In the genomic region with DNA sequence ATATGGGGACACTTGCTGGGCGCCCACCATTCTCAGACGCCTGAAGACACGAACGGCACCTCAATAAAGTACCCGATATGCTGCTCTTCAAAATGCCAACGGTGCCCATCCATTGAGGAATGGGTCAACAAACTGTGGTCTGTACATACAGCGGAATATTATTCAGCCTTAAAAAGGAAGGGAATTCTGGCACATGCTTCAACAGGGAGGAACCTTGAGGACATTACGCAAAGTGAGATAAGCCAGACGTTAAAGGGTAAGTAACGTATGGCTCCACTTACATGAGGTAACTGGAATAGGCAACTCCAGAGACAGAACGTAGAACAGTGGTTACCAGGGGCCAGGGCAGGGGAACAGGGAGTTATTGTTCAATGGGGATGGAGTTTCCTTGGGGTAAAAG, we compare ENCODE assay signal across 23 cellular contexts. TPM values are rescaled to one million over a fixed set of nuclear protein-coding genes. Genes with fewer than 3 reads are reported as not detected.
DNase-seq lines count a peak whose midpoint lies in the region; ATAC-seq and TF ChIP-seq lines count a peak whose summit lies in the region.
"Had no signal": no experiment of that assay in that cellular context is flagged by ENCODE, and none has a peak within 500 bp of the region (broad histone marks: within the 10 kb centered on the region; RNA-seq: fewer than 3 reads in every experiment).

No MANE protein-coding gene starts in this region.

- intact Hi-C loops in CD14-positive monocyte (cut with micrococcal nuclease), result no loop called here
- intact Hi-C loops in right lobe of liver (cut with DNase I), result no loop called here

- H3K9me2 ChIP-seq in SU-DHL-6 (replicated peaks; ENCODE audit: insufficient read depth, low read length), result no peaks in the 10 kb centered on the region

- H3K27ac ChIP-seq in HEK293 (ENCODE audit: extremely low read depth, low read depth, low read length), result no peak overlapping the region
- no peak overlapping the region for H3K27ac ChIP-seq in SU-DHL-6 (ENCODE audit: low read depth, low read length)
- H3K27ac ChIP-seq in right lobe of liver, result no peak overlapping the region
- H3K27ac ChIP-seq: A549, C4-2B, KMS-11, SK-N-MC had no signal

- 82% methylated on average over 11 of the region's 11 CpGs for WGBS in right lobe of liver (ENCODE audit: insufficient coverage, low coverage, low lambda C conversion rate, missing lambda C conversion rate)

- no peaks in the 10 kb centered on the region for H3K79me2 ChIP-seq in SU-DHL-6 (ENCODE audit: insufficient read depth, low read length)

- H3K4me3 Mint-ChIP-seq in CD14-positive monocyte (no peak overlapping the region), mesothelial cell of epicardium (no peak overlapping the region)
- H3K4me3 Mint-ChIP-seq: CD8-positive, alpha-beta memory T cell; GM23338; H9; HFFc6; T-helper 17 cell had no signal

- TF ChIP-seq CTCF in CD14-positive monocyte (IDR thresholded peaks at IDR 0.05) (no peak), HEK293 (tag by site-specific recombination; IDR thresholded peaks at IDR 0.05) (no peak), SU-DHL-6 (IDR thresholded peaks at IDR 0.05; ENCODE audit: insufficient read depth, low read length, poor library complexity, severe bottlenecking) (no peak), mesothelial cell of epicardium (IDR thresholded peaks at IDR 0.05; ENCODE audit: unreplicated experiment) (no peak), right lobe of liver (IDR thresholded peaks at IDR 0.05) (no peak)

- peaks cover 20% of the 10 kb centered on the region for H3F3A ChIP-seq in SU-DHL-6 (ENCODE audit: insufficient read depth)

- DNase-seq in CD14-positive monocyte (ENCODE audit: low spot score) (no peak), mesothelial cell of epicardium (ENCODE audit: low spot score in 2 of 2, unreplicated experiment in 2 of 2) (no peak), right lobe of liver (no peak), NCI-H2081 treated with DMSO at 0.1 percent for 48 hours (lab: John Stamatoyannopoulos, UW) (no peak), COLO829 (ENCODE audit: low spot score) (no peak)
- DNase-seq: AML-193; CD8-positive, alpha-beta memory T cell; DMS53; H9; HFFc6; MV-4-11; NCI-H1105 treated with DMSO at 0.1 percent for 48 hours; NCI-H2029; NCI-H526 treated with DMSO at 0.1 percent for 48 hours; SIG-M5; T-helper 17 cell had no signal

- ATAC-seq in right lobe of liver, result no peak
- ATAC-seq: A549, T-helper 17 cell had no signal

- H3K36me3 Mint-ChIP-seq in CD14-positive monocyte (peaks cover 18 to 25% of the 10 kb centered on the region in 2 donors), mesothelial cell of epicardium (peaks cover 7% of the 10 kb centered on the region)

- H3K4me1 ChIP-seq in HEK293 (ENCODE audit: control insufficient read depth, insufficient read depth, low read length) (no peaks in the 10 kb centered on the region), right lobe of liver (no peaks in the 10 kb centered on the region)
- H3K4me1 ChIP-seq: A549 had no signal

- no peaks in the 10 kb centered on the region for H4K20me1 ChIP-seq in SU-DHL-6 (ENCODE audit: low read depth, low read length)

- POLR2A ChIA-PET in HEK293 (lab: Yijun Ruan, JAX), result no interaction called here

- H3K36me3 ChIP-seq in HEK293 (ENCODE audit: control insufficient read depth in 2 of 2, insufficient read depth in 1 of 2, low read length in 2 of 2) (no peaks in the 10 kb centered on the region), SU-DHL-6 (ENCODE audit: low read length) (no peaks in the 10 kb centered on the region), right lobe of liver (no peaks in the 10 kb centered on the region)

- H3K27me3 Mint-ChIP-seq in CD14-positive monocyte (ENCODE audit: low read depth in 3 of 3) (peaks cover 0 to 6% (median 0%) of the 10 kb centered on the region in 3 donors), mesothelial cell of epicardium (ENCODE audit: low read depth) (no peaks in the 10 kb centered on the region)
- H3K27me3 Mint-ChIP-seq: CD8-positive, alpha-beta memory T cell; T-helper 17 cell had no signal

- H3K27ac Mint-ChIP-seq in CD14-positive monocyte (peak overlapping the region in 6 of 7 donors; percentile 16 to 86 (median 62)), mesothelial cell of epicardium (peak overlapping the region; percentile 94)
- H3K27ac Mint-ChIP-seq: CD8-positive, alpha-beta memory T cell; GM23338; H9; HFFc6; T-helper 17 cell had no signal

- H3K4me3 ChIP-seq in HEK293 (ENCODE audit: low read depth, low read length), result no peak overlapping the region
- no peak overlapping the region for H3K4me3 ChIP-seq in SU-DHL-6 (ENCODE audit: insufficient read depth, low read length, poor library complexity, severe bottlenecking)
- no peak overlapping the region for H3K4me3 ChIP-seq in right lobe of liver
- H3K4me3 ChIP-seq: A549, GM23338, SK-N-MC had no signal

- peaks cover 0 to 1% (median 0%) of the 10 kb centered on the region in 7 donors for H3K9me3 Mint-ChIP-seq in CD14-positive monocyte
- H3K9me3 Mint-ChIP-seq in mesothelial cell of epicardium, result no peaks in the 10 kb centered on the region
- H3K9me3 Mint-ChIP-seq: CD8-positive, alpha-beta memory T cell; GM23338; H9; HFFc6 had no signal

- no peak overlapping the region for H3K9ac ChIP-seq in SU-DHL-6 (ENCODE audit: low read length)
- H3K9ac ChIP-seq: KMS-11 had no signal

- no peak for TF ChIP-seq POLR2A in right lobe of liver (IDR thresholded peaks at IDR 0.05)

- no peaks in the 10 kb centered on the region for H3K27me3 ChIP-seq in SU-DHL-6 (ENCODE audit: low read length)
- H3K27me3 ChIP-seq in right lobe of liver, result no peaks in the 10 kb centered on the region

- CTCF ChIA-PET in HEK293 (lab: Yijun Ruan, JAX), result no interaction called here

- peak overlapping the region; percentile 75 for H3K4me2 ChIP-seq in SU-DHL-6 (ENCODE audit: low read depth, low read length, poor library complexity, severe bottlenecking)
- H3K4me2 ChIP-seq: A549, GM23338, KMS-11 had no signal

- no peaks in the 10 kb centered on the region for H3K9me3 ChIP-seq in HEK293 (ENCODE audit: control insufficient read depth, insufficient read depth, low read depth, low read length)
- no peaks in the 10 kb centered on the region for H3K9me3 ChIP-seq in SU-DHL-6 (ENCODE audit: insufficient read depth, low read length)
- H3K9me3 ChIP-seq in right lobe of liver, result no peaks in the 10 kb centered on the region
- H3K9me3 ChIP-seq: A549 had no signal

- H3K4me1 Mint-ChIP-seq in CD14-positive monocyte (peaks cover 62% of the 10 kb centered on the region), mesothelial cell of epicardium (peaks cover 30% of the 10 kb centered on the region)

- no peak overlapping the region for H2AFZ ChIP-seq in SU-DHL-6 (ENCODE audit: low read depth, low read length, severe bottlenecking)
- H2AFZ ChIP-seq: GM23338 had no signal

TF ChIP-seq in HEK293, 187 proteins besides CTCF, POLR2A, EP300 and RAD21:
- peak; percentile 50 for TF ChIP-seq ZNF146 (tag by site-specific recombination; IDR thresholded peaks at IDR 0.05)
- TF ChIP-seq ZNF514 (tag by site-specific recombination; IDR thresholded peaks at IDR 0.05), result no peak

RNA-seq across cellular contexts. Expression of gene PRDM10, which starts 28.0 kb away (rescaled TPM):
- polyA plus RNA-seq in CD14-positive monocyte, result 1 to 10 TPM in 1 of 2 donors, under 1 TPM in 1; 0.64 to 1.1 TPM
- total RNA-seq in mesothelial cell of epicardium (17.3 to 17.9 TPM (median 17.8 TPM) in 3 replicates), right lobe of liver (1 to 10 TPM; 3.4 to 6.8 (median 4.4) TPM)
